ENCODE assay signal across 13 cellular contexts in genomic region chr2:217897816-217898806, GRCh38.
DNase-seq lines count a peak whose midpoint lies in the region; ATAC-seq, FAIRE-seq and TF ChIP-seq lines count a peak whose summit lies in the region.
"Had no signal": no experiment of that assay in that cellular context is flagged by ENCODE, and none has a peak within 500 bp of the region (broad histone marks: within the 10 kb centered on the region; RNA-seq: fewer than 3 reads in every experiment).

No MANE protein-coding gene starts in this region.

- DNase-seq in GM23248 (no peak), cerebellar cortex (ENCODE audit: low spot score) (peak; percentile 8), keratinocyte (ENCODE audit: low read depth, low spot score) (no peak), gastrocnemius medialis (peak; percentile 59 to 88), EL (no peak), HEK293T (ENCODE audit: extremely low spot score) (no peak), NCI-H1092 (lab: John Stamatoyannopoulos, UW) (no peak)
- no peak for DNase-seq in effector CD4-positive, alpha-beta T cell
- DNase-seq: activated CD4-positive, alpha-beta T cell treated with anti-CD3 and anti-CD28 coated beads, Interleukin-2, amount 50 U/mL, for 48 hours; GF-D8; GOT3 had no signal

- peaks cover 87% of the 10 kb centered on the region for H3K79me2 ChIP-seq in GM23248 (ENCODE audit: insufficient read depth)
- H3K79me2 ChIP-seq in keratinocyte (ENCODE audit: control insufficient read depth, insufficient read depth, low read length) = no peaks in the 10 kb centered on the region

- peaks cover 46% of the 10 kb centered on the region for H3K36me3 ChIP-seq in GM23248 (ENCODE audit: low read depth)
- H3K36me3 ChIP-seq in keratinocyte (ENCODE audit: control insufficient read depth in 2 of 2, extremely low read depth in 1 of 2, insufficient read depth in 2 of 2, low read length in 2 of 2) = no peaks in the 10 kb centered on the region
- H3K36me3 ChIP-seq in gastrocnemius medialis = peaks cover 0 to 45% of the 10 kb centered on the region in 2 donors

- H3K9ac ChIP-seq in GM23248 (0 out of 2 replicates have a peak overlapping the region, but pooled peaks have one; percentile 60), keratinocyte (ENCODE audit: control insufficient read depth, extremely low read depth, insufficient read depth, low read length) (no peak overlapping the region)

- H3K4me1 ChIP-seq in GM23248 (ENCODE audit: insufficient read depth) (peaks cover 28% of the 10 kb centered on the region), keratinocyte (ENCODE audit: control insufficient read depth, extremely low read depth, insufficient read depth, low read length) (peaks cover 29% of the 10 kb centered on the region), gastrocnemius medialis (peaks cover 59 to 61% of the 10 kb centered on the region in 2 donors)

- H3K27ac ChIP-seq in GM23248 (peak overlapping the region; percentile 26; the same call in 1 of the 2 replicates), keratinocyte (ENCODE audit: control insufficient read depth, insufficient read depth, low read length) (no peak overlapping the region), gastrocnemius medialis (peak overlapping the region; percentile 87 to 94 (median 92))

- TF ChIP-seq CTCF in keratinocyte (optimal IDR thresholded peaks at IDR 0.05 in 1 of 3, IDR thresholded peaks at IDR 0.05 in 1 of 3, conservative IDR thresholded peaks at IDR 0.05 in 1 of 3; ENCODE audit: extremely low read depth in 1 of 3, insufficient read depth in 2 of 3, low read length in 3 of 3) (no peak), gastrocnemius medialis (IDR thresholded peaks at IDR 0.05 in 4 of 5, conservative IDR thresholded peaks at IDR 0.05 in 1 of 5) (no peak)

- dilution Hi-C loops in keratinocyte (cut with MboI; ENCODE audit: extremely low pct_ligation_motif_present, low sequenced_read_pairs) = no loop called here

- CTCF ChIA-PET in HEK293T (lab: Yijun Ruan, JAX) = interaction anchor here (0.9 to 1.5 kb wide), 5 partner anchors 11 to 112 kb away, joined by 3 to 5 read pairs (median 4); no protein-coding TSS in a partner anchor

- peaks cover 54% of the 10 kb centered on the region for H3F3A ChIP-seq in GM23248 (ENCODE audit: insufficient read depth)

- H4K20me1 ChIP-seq in GM23248 (ENCODE audit: insufficient read depth) (no peaks in the 10 kb centered on the region), keratinocyte (ENCODE audit: control insufficient read depth, extremely low read depth, insufficient read depth, low read length) (no peaks in the 10 kb centered on the region)

- POLR2A ChIA-PET in HEK293T (lab: Yijun Ruan, JAX) = no interaction called here

- no peak overlapping the region for H2AFZ ChIP-seq in GM23248
- no peak overlapping the region for H2AFZ ChIP-seq in keratinocyte (ENCODE audit: control insufficient read depth, low read length)

- H3K4me2 ChIP-seq in GM23248 (ENCODE audit: unreplicated experiment) = no peak overlapping the region
- peak overlapping the region; percentile 49 for H3K4me2 ChIP-seq in keratinocyte (ENCODE audit: control insufficient read depth, extremely low read depth, insufficient read depth, low read depth, low read length)

- ATAC-seq in gastrocnemius medialis = peak; percentile 38 to 58

- 72 to 73% methylated on average over 22 to 23 of the region's 23 CpGs for WGBS in GM23248 (ENCODE audit: low coverage in 1 of 2, low lambda C conversion rate in 2 of 2, missing lambda C conversion rate in 2 of 2), 2 experiments

- intact Hi-C loops in gastrocnemius medialis (cut with DNase I; ENCODE audit: low total_unique reads) = no loop called here

- H3K9me2 ChIP-seq in GM23248 (ENCODE audit: insufficient read depth) = no peaks in the 10 kb centered on the region

- no peak overlapping the region for H3K4me3 ChIP-seq in GM23248
- no peak overlapping the region for H3K4me3 ChIP-seq in keratinocyte (ENCODE audit: control insufficient read depth in 2 of 3, extremely low read depth in 1 of 3, insufficient read depth in 2 of 3, low read depth in 1 of 3, low read length in 3 of 3)
- no peak overlapping the region for H3K4me3 ChIP-seq in gastrocnemius medialis

- peaks cover 4% of the 10 kb centered on the region for H3K9me1 ChIP-seq in keratinocyte (ENCODE audit: control insufficient read depth, extremely low read depth, insufficient read depth, low read length)

- no peak for FAIRE-seq in keratinocyte (lab: Jason Lieb, UNC)
- FAIRE-seq: endometrium, islet of Langerhans had no signal

- in situ Hi-C loops in GM23248 (cut with MboI) (no loop called here), gastrocnemius medialis (cut with MboI; ENCODE audit: low sequenced_read_pairs in 4 of 4) (loop anchor here in 1 of 4 donors (10.0 kb wide), 1 partner anchor 87 kb away; no protein-coding TSS in a partner anchor)

- peak; percentile 18 to 61 for TF ChIP-seq POLR2A in gastrocnemius medialis (IDR thresholded peaks at IDR 0.05)

- H3K9me3 ChIP-seq in GM23248 (ENCODE audit: low read depth) = no peaks in the 10 kb centered on the region
- H3K9me3 ChIP-seq in keratinocyte (ENCODE audit: control insufficient read depth, low read depth, low read length) = no peaks in the 10 kb centered on the region
- H3K9me3 ChIP-seq in gastrocnemius medialis = no peaks in the 10 kb centered on the region

- H3K27me3 ChIP-seq in GM23248 (replicated peaks; ENCODE audit: insufficient read depth) (no peaks in the 10 kb centered on the region), keratinocyte (ENCODE audit: control insufficient read depth, extremely low read depth, insufficient read depth, low read length) (peaks cover 3% of the 10 kb centered on the region), gastrocnemius medialis (no peaks in the 10 kb centered on the region)

TF ChIP-seq in HEK293T, 16 proteins besides CTCF, POLR2A, EP300 and RAD21:
- TF ChIP-seq FOXK2 (IDR thresholded peaks at IDR 0.05) (no peak), HDGF (IDR thresholded peaks at IDR 0.05; ENCODE audit: borderline replicate concordance) (no peak), CTBP1 (IDR thresholded peaks at IDR 0.05; ENCODE audit: borderline replicate concordance) (no peak), ZNF384 (IDR thresholded peaks at IDR 0.05) (no peak), LEF1 (IDR thresholded peaks at IDR 0.05; ENCODE audit: borderline replicate concordance) (no peak), SUZ12 (IDR thresholded peaks at IDR 0.05) (no peak), ELF4 (IDR thresholded peaks at IDR 0.05) (no peak), TARDBP (IDR thresholded peaks at IDR 0.05) (no peak), SP1 (IDR thresholded peaks at IDR 0.05) (no peak), PKNOX1 (IDR thresholded peaks at IDR 0.05) (no peak), ARNT (IDR thresholded peaks at IDR 0.05) (no peak), L3MBTL2 (conservative IDR thresholded peaks at IDR 0.05) (no peak)

Comparison
In these comparisons a context has a peak if more than half of its experiments do, and no peak if none do; other contexts are left out.
1. DNase-seq: peak in cerebellar cortex (single experiment) and gastrocnemius medialis (2 of 2); none in GM23248 (single experiment), keratinocyte (single experiment), EL (single experiment), effector CD4-positive, alpha-beta T cell (single experiment), HEK293T (single experiment) and NCI-H1092 (single experiment).